ENCODE assay signal across 1 cellular context in the genomic region with DNA sequence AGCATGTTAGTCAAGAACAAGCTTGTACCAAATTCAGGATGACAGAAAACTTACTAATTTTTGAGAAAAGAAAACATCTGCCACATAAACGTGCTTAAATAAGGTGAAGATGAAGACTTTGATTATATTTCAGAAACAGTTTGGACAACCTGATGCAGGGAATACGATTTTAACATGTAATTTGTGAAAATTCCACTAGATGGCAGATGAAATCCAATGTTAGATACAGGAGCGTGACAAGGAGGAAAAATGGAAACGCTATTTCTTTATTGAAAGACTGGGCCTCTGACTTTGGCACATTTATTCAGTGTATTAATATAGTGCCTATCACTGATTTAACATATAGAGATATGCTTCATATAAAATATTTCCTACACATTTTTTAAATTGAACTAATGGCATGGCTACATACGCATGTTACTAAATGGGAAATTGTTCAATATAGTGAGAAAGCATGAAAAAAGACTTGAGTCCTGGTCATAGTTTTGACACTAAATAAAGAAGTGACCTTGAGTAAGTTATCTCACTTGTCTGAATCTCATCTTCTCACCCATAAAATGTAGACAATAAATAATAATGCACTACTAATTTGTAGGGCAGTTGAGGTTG.
TF ChIP-seq lines count a peak whose summit lies in the region.

No MANE protein-coding gene starts in this region.

TF ChIP-seq in K562, 482 proteins besides CTCF, POLR2A, EP300 and RAD21 (continued from another document):
- TF ChIP-seq, protein P1, sequence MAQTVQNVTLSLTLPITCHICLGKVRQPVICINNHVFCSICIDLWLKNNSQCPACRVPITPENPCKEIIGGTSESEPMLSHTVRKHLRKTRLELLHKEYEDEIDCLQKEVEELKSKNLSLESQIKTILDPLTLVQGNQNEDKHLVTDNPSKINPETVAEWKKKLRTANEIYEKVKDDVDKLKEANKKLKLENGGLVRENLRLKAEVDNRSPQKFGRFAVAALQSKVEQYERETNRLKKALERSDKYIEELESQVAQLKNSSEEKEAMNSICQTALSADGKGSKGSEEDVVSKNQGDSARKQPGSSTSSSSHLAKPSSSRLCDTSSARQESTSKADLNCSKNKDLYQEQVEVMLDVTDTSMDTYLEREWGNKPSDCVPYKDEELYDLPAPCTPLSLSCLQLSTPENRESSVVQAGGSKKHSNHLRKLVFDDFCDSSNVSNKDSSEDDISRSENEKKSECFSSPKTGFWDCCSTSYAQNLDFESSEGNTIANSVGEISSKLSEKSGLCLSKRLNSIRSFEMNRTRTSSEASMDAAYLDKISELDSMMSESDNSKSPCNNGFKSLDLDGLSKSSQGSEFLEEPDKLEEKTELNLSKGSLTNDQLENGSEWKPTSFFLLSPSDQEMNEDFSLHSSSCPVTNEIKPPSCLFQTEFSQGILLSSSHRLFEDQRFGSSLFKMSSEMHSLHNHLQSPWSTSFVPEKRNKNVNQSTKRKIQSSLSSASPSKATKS (CRISPR knock-in tag; IDR thresholded peaks at IDR 0.05), result no peak
- no peak for TF ChIP-seq RBM15 (IDR thresholded peaks at IDR 0.05; ENCODE audit: insufficient read depth, low read length)
- no peak for TF ChIP-seq MEF2A (IDR thresholded peaks at IDR 0.05; ENCODE audit: control insufficient read depth, low read depth, low read length)
- TF ChIP-seq GATAD2A (IDR thresholded peaks at IDR 0.05), result no peak
- no peak for TF ChIP-seq ZNF316 (IDR thresholded peaks at IDR 0.05)
- TF ChIP-seq, protein P2, sequence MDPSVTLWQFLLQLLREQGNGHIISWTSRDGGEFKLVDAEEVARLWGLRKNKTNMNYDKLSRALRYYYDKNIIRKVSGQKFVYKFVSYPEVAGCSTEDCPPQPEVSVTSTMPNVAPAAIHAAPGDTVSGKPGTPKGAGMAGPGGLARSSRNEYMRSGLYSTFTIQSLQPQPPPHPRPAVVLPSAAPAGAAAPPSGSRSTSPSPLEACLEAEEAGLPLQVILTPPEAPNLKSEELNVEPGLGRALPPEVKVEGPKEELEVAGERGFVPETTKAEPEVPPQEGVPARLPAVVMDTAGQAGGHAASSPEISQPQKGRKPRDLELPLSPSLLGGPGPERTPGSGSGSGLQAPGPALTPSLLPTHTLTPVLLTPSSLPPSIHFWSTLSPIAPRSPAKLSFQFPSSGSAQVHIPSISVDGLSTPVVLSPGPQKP (CRISPR knock-in tag; IDR thresholded peaks at IDR 0.05), result no peak
